In the genomic region with DNA sequence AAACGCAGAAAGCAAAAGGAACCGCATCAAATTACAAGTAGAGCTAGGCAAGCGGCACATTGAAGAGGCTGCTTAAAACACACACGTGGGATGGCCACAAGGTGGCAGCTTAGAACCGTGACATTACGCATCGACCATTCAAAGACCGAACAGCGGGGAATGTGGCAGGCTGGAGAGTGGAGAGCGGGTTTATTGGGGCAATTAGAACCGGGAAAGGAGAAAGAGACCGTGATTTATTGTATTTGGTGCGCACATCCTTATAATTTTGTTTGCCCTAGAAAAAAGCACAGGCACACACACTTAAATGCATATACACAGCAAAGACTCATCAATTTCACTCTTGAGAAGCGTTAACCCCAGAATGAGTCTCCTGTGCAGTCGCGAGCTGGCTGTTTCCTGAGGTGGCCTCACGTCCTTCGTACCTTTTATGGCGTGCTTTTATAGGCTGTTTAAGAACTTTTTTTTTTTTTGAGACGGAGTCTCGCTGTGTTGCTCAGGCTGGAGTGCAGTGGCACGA, we compare ENCODE assay signal across 8 cellular contexts. TPM values are rescaled to one million over a fixed set of nuclear protein-coding genes. Genes with fewer than 3 reads are reported as not detected.
DNase-seq lines count a peak whose midpoint lies in the region; ATAC-seq and TF ChIP-seq lines count a peak whose summit lies in the region.

No MANE protein-coding gene starts in this region.

- H3K9me3 Mint-ChIP-seq in endothelial cell (ENCODE audit: unreplicated experiment) = no peaks in the 10 kb centered on the region

- H3K4me1 ChIP-seq in HUES48 (ENCODE audit: control insufficient read depth, insufficient read depth, low read length) (0 out of 2 replicates have a peak, but pooled peaks cover 3% of the 10 kb centered on the region), mucosa of rectum (ENCODE audit: control insufficient read depth in 2 of 2, insufficient read depth in 2 of 2, low read length in 2 of 2) (peaks cover 5 to 17% of the 10 kb centered on the region in 2 donors)

- TF ChIP-seq CTCF in endothelial cell (IDR thresholded peaks at IDR 0.05; ENCODE audit: unreplicated experiment) = peak; percentile 79

- peak; percentile 89 for ATAC-seq in GM21515 (IDR thresholded peaks at IDR 0.05; ENCODE audit: unreplicated experiment)

- peak overlapping the region; percentile 8 for H3K27ac Mint-ChIP-seq in endothelial cell (ENCODE audit: unreplicated experiment)

- DNase-seq in DMS 273 treated with DMSO at 0.1 percent for 48 hours (lab: John Stamatoyannopoulos, UW) (peak; percentile 55), NOMO-1 treated with dmso at 0.1 percent for 144 hours (lab: John Stamatoyannopoulos, UW; ENCODE audit: unreplicated experiment) (peak; percentile 52), endothelial cell (ENCODE audit: low spot score) (peak; percentile 73)
- DNase-seq in activated CD8-positive, alpha-beta memory T cell treated with anti-CD3 and anti-CD28 coated beads, Interleukin-2, amount 50 U/mL, for 1 hour (ENCODE audit: extremely low read depth) = peak; percentile 43
- peak; percentile 34 to 44 for DNase-seq in stimulated activated CD8-positive, alpha-beta memory T cell treated with anti-CD3 and anti-CD28 coated beads, Interleukin-7, amount 100 ng/mL, for 1 hour (ENCODE audit: low read depth in 2 of 2)

- H3K9me3 ChIP-seq in HUES48 (ENCODE audit: control insufficient read depth, insufficient read depth, low read length) = no peaks in the 10 kb centered on the region
- H3K9me3 ChIP-seq in mucosa of rectum (ENCODE audit: control insufficient read depth in 2 of 2, low read length in 2 of 2) = no peaks in the 10 kb centered on the region

- H3K4me1 Mint-ChIP-seq in endothelial cell (ENCODE audit: unreplicated experiment) = peaks cover 12% of the 10 kb centered on the region

- H3K4me3 ChIP-seq in HUES48 (ENCODE audit: low read depth, low read length) (peak overlapping the region; percentile 32; the same call in 1 of the 2 replicates), mucosa of rectum (ENCODE audit: low read length in 2 of 2) (peak overlapping the region; percentile 67 to 79)

- H3K27ac ChIP-seq in HUES48 (ENCODE audit: low read depth, low read length) (no peak overlapping the region), mucosa of rectum (ENCODE audit: low read depth in 2 of 2, low read length in 2 of 2) (peak overlapping the region; percentile 19 to 68)

- no peak overlapping the region for H3K9ac ChIP-seq in HUES48 (ENCODE audit: low read depth, low read length)
- peak overlapping the region; percentile 27 to 55 for H3K9ac ChIP-seq in mucosa of rectum (ENCODE audit: low read depth in 1 of 2, low read length in 2 of 2)

- H3K36me3 ChIP-seq in HUES48 (ENCODE audit: control insufficient read depth, insufficient read depth, low read length) (no peaks in the 10 kb centered on the region), mucosa of rectum (ENCODE audit: control insufficient read depth in 2 of 2, insufficient read depth in 2 of 2, low read length in 2 of 2) (no peaks in the 10 kb centered on the region)

- no peak overlapping the region for H3K4me3 Mint-ChIP-seq in endothelial cell (ENCODE audit: unreplicated experiment)

- no peaks in the 10 kb centered on the region for H3K27me3 ChIP-seq in HUES48 (ENCODE audit: control insufficient read depth, insufficient read depth, low read length)
- no peaks in the 10 kb centered on the region for H3K27me3 ChIP-seq in mucosa of rectum (ENCODE audit: control insufficient read depth in 2 of 2, insufficient read depth in 2 of 2, low read length in 2 of 2)

- peaks cover 2% of the 10 kb centered on the region for H3K27me3 Mint-ChIP-seq in endothelial cell (ENCODE audit: unreplicated experiment)

- H3K36me3 Mint-ChIP-seq in endothelial cell (ENCODE audit: low read depth, unreplicated experiment) = no peaks in the 10 kb centered on the region

RNA-seq across cellular contexts. Expression of a gene that starts 31.7 kb away (rescaled TPM):
- total RNA-seq in endothelial cell (ENCODE audit: unreplicated experiment) = 0.15 TPM
